ENCODE assay signal across 11 cellular contexts in genomic region chr18:77702686-77703085, GRCh38.
A peak's percentile ranks its signal among the peaks of the same experiment; 100 is the strongest.
DNase-seq lines count a peak whose midpoint lies in the region; FAIRE-seq and TF ChIP-seq lines count a peak whose summit lies in the region.
"Had no signal": no experiment of that assay in that cellular context is flagged by ENCODE, and none has a peak within 500 bp of the region (broad histone marks: within the 10 kb centered on the region; RNA-seq: fewer than 3 reads in every experiment).

No MANE protein-coding gene starts in this region.

- H3K9ac ChIP-seq in keratinocyte (ENCODE audit: control insufficient read depth, extremely low read depth, insufficient read depth, low read length) = no peak overlapping the region
- H3K9ac ChIP-seq in kidney (ENCODE audit: low read length in 2 of 2) = no peak overlapping the region

- H3K4me2 ChIP-seq in keratinocyte (ENCODE audit: control insufficient read depth, extremely low read depth, insufficient read depth, low read depth, low read length) (no peak overlapping the region), osteoblast (ENCODE audit: insufficient read depth, low read length) (no peak overlapping the region)

- H3K36me3 ChIP-seq in keratinocyte (ENCODE audit: control insufficient read depth in 2 of 2, extremely low read depth in 1 of 2, insufficient read depth in 2 of 2, low read length in 2 of 2) = no peaks in the 10 kb centered on the region
- H3K36me3 ChIP-seq in osteoblast (ENCODE audit: insufficient read depth, low read length) = no peaks in the 10 kb centered on the region
- no peaks in the 10 kb centered on the region for H3K36me3 ChIP-seq in kidney (ENCODE audit: control insufficient read depth in 1 of 2, insufficient read depth in 2 of 2, low read length in 2 of 2)

- H3K9me3 ChIP-seq in keratinocyte (ENCODE audit: control insufficient read depth, low read depth, low read length) = no peaks in the 10 kb centered on the region
- H3K9me3 ChIP-seq in osteoblast (ENCODE audit: low read depth, low read length) = peaks cover 2% of the 10 kb centered on the region
- H3K9me3 ChIP-seq in kidney (ENCODE audit: control insufficient read depth in 1 of 2, low read length in 2 of 2) = no peaks in the 10 kb centered on the region

- H4K20me1 ChIP-seq in keratinocyte (ENCODE audit: control insufficient read depth, extremely low read depth, insufficient read depth, low read length) (no peaks in the 10 kb centered on the region), osteoblast (ENCODE audit: insufficient read depth, low read length) (no peaks in the 10 kb centered on the region)

- intact Hi-C loops in kidney (cut with DNase I) = no loop called here

- no peaks in the 10 kb centered on the region for H3K27me3 ChIP-seq in keratinocyte (ENCODE audit: control insufficient read depth, extremely low read depth, insufficient read depth, low read length)
- no peaks in the 10 kb centered on the region for H3K27me3 ChIP-seq in osteoblast (ENCODE audit: insufficient read depth, low read length)

- H3K79me2 ChIP-seq in keratinocyte (ENCODE audit: control insufficient read depth, insufficient read depth, low read length) (no peaks in the 10 kb centered on the region), osteoblast (ENCODE audit: insufficient read depth, low read length) (no peaks in the 10 kb centered on the region)

- H2AFZ ChIP-seq in keratinocyte (ENCODE audit: control insufficient read depth, low read length) = no peak overlapping the region
- no peak overlapping the region for H2AFZ ChIP-seq in osteoblast (ENCODE audit: low read length)

- POLR2A ChIA-PET in activated CD4-positive, alpha-beta memory T cell treated with anti-CD3 and anti-CD28 coated beads, Interleukin-2, amount 10 ng/mL, durations not matched to agents 7 days and 5 days (lab: Charles Lee) = no interaction called here
- POLR2A ChIA-PET in HEK293T (lab: Yijun Ruan, JAX) = no interaction called here

- CTCF ChIA-PET in activated CD4-positive, alpha-beta memory T cell treated with anti-CD3 and anti-CD28 coated beads, Interleukin-2, amount 10 ng/mL, durations not matched to agents 7 days and 5 days (lab: Charles Lee) = no interaction called here
- CTCF ChIA-PET in HEK293T (lab: Yijun Ruan, JAX) = interaction anchor here (0.8 kb wide), 1 partner anchor 359 kb away, joined by 3 read pairs; no protein-coding TSS in a partner anchor

- no peaks in the 10 kb centered on the region for H3K4me1 Mint-ChIP-seq in activated CD4-positive, alpha-beta memory T cell treated with anti-CD3 and anti-CD28 coated beads, Interleukin-2, amount 10 ng/mL, durations not matched to agents 7 days and 5 days
- H3K4me1 Mint-ChIP-seq: activated naive CD8-positive, alpha-beta T cell treated with anti-CD3 and anti-CD28 coated beads for 36 hours had no signal

- no peak overlapping the region for H3K27ac Mint-ChIP-seq in activated CD4-positive, alpha-beta memory T cell treated with anti-CD3 and anti-CD28 coated beads, Interleukin-2, amount 10 ng/mL, durations not matched to agents 7 days and 5 days
- H3K27ac Mint-ChIP-seq: activated naive CD8-positive, alpha-beta T cell treated with anti-CD3 and anti-CD28 coated beads for 36 hours had no signal

- no peak overlapping the region for H3K4me3 ChIP-seq in keratinocyte (ENCODE audit: control insufficient read depth in 2 of 3, extremely low read depth in 1 of 3, insufficient read depth in 2 of 3, low read depth in 1 of 3, low read length in 3 of 3)
- H3K4me3 ChIP-seq in osteoblast (ENCODE audit: insufficient read depth, low read length) = no peak overlapping the region
- no peak overlapping the region for H3K4me3 ChIP-seq in kidney (ENCODE audit: low read length in 2 of 2)

- no peak overlapping the region for H3K4me3 Mint-ChIP-seq in activated CD4-positive, alpha-beta memory T cell treated with anti-CD3 and anti-CD28 coated beads, Interleukin-2, amount 10 ng/mL, durations not matched to agents 7 days and 5 days
- H3K4me3 Mint-ChIP-seq: activated naive CD8-positive, alpha-beta T cell treated with anti-CD3 and anti-CD28 coated beads for 36 hours; IgD-negative memory B cell had no signal

- DNase-seq in DMS114 treated with DMSO at 0.1 percent for 48 hours (lab: John Stamatoyannopoulos, UW; ENCODE audit: unreplicated experiment) (peak; percentile 20), NCI-H1092 (lab: John Stamatoyannopoulos, UW) (peak; percentile 58), SW 1271 (lab: John Stamatoyannopoulos, UW) (peak; percentile 10 to 38), keratinocyte (ENCODE audit: low read depth, low spot score) (no peak), osteoblast (ENCODE audit: insufficient read length, low spot score, missing footprints) (no peak), kidney (no peak), HEK293T (ENCODE audit: extremely low spot score) (no peak)
- no peak for DNase-seq in activated CD4-positive, alpha-beta memory T cell treated with anti-CD3 and anti-CD28 coated beads, Interleukin-2, amount 10 ng/mL, durations not matched to agents 7 days and 5 days
- DNase-seq: activated naive CD8-positive, alpha-beta T cell treated with anti-CD3 and anti-CD28 coated beads for 36 hours; midbrain had no signal

- no peaks in the 10 kb centered on the region for H3K36me3 Mint-ChIP-seq in activated CD4-positive, alpha-beta memory T cell treated with anti-CD3 and anti-CD28 coated beads, Interleukin-2, amount 10 ng/mL, durations not matched to agents 7 days and 5 days (ENCODE audit: low read depth)
- H3K36me3 Mint-ChIP-seq: activated naive CD8-positive, alpha-beta T cell treated with anti-CD3 and anti-CD28 coated beads for 36 hours; IgD-negative memory B cell had no signal

- TF ChIP-seq CTCF in keratinocyte (optimal IDR thresholded peaks at IDR 0.05 in 1 of 3, IDR thresholded peaks at IDR 0.05 in 1 of 3, conservative IDR thresholded peaks at IDR 0.05 in 1 of 3; ENCODE audit: extremely low read depth in 1 of 3, insufficient read depth in 2 of 3, low read length in 3 of 3) (peak in 2 of 3 experiments; percentile 12 to 23), osteoblast (IDR thresholded peaks at IDR 0.05; ENCODE audit: extremely low read depth, low read depth, low read length) (no peak), kidney (IDR thresholded peaks at IDR 0.05; ENCODE audit: borderline replicate concordance, extremely low read depth, insufficient read depth) (no peak)

- H3K9me3 Mint-ChIP-seq in activated CD4-positive, alpha-beta memory T cell treated with anti-CD3 and anti-CD28 coated beads, Interleukin-2, amount 10 ng/mL, durations not matched to agents 7 days and 5 days = no peaks in the 10 kb centered on the region
- H3K9me3 Mint-ChIP-seq: activated naive CD8-positive, alpha-beta T cell treated with anti-CD3 and anti-CD28 coated beads for 36 hours; IgD-negative memory B cell had no signal

- H3K4me1 ChIP-seq in keratinocyte (ENCODE audit: control insufficient read depth, extremely low read depth, insufficient read depth, low read length) (no peaks in the 10 kb centered on the region), osteoblast (ENCODE audit: insufficient read depth, low read length) (no peaks in the 10 kb centered on the region), kidney (ENCODE audit: control insufficient read depth in 1 of 2, insufficient read depth in 1 of 2, low read depth in 1 of 2, low read length in 2 of 2) (no peaks in the 10 kb centered on the region)

- FAIRE-seq in keratinocyte (lab: Jason Lieb, UNC) (no peak), kidney (lab: Jason Lieb, UNC) (no peak)

- dilution Hi-C loops in keratinocyte (cut with MboI; ENCODE audit: extremely low pct_ligation_motif_present, low sequenced_read_pairs) = no loop called here

- H3K27me3 Mint-ChIP-seq in activated CD4-positive, alpha-beta memory T cell treated with anti-CD3 and anti-CD28 coated beads, Interleukin-2, amount 10 ng/mL, durations not matched to agents 7 days and 5 days = peaks cover 1% of the 10 kb centered on the region

- H3K9me1 ChIP-seq in keratinocyte (ENCODE audit: control insufficient read depth, extremely low read depth, insufficient read depth, low read length) = no peaks in the 10 kb centered on the region

- H3K27ac ChIP-seq in keratinocyte (ENCODE audit: control insufficient read depth, insufficient read depth, low read length) (no peak overlapping the region), osteoblast (ENCODE audit: low read depth, low read length) (no peak overlapping the region), kidney (ENCODE audit: low read depth in 2 of 2, low read length in 2 of 2) (no peak overlapping the region)

TF ChIP-seq in HEK293T, 16 proteins besides CTCF, POLR2A, EP300 and RAD21:
- TF ChIP-seq HDGF (IDR thresholded peaks at IDR 0.05; ENCODE audit: borderline replicate concordance) (no peak), FOXM1 (IDR thresholded peaks at IDR 0.05; ENCODE audit: borderline replicate concordance) (no peak), SUZ12 (IDR thresholded peaks at IDR 0.05) (no peak), SP1 (IDR thresholded peaks at IDR 0.05) (no peak), FOXA1 (IDR thresholded peaks at IDR 0.05) (no peak), L3MBTL2 (conservative IDR thresholded peaks at IDR 0.05) (no peak), CTBP1 (IDR thresholded peaks at IDR 0.05; ENCODE audit: borderline replicate concordance) (no peak), ELF4 (IDR thresholded peaks at IDR 0.05) (no peak), BHLHE40 (IDR thresholded peaks at IDR 0.05; ENCODE audit: borderline replicate concordance) (no peak), FOXK2 (IDR thresholded peaks at IDR 0.05) (no peak)

Comparison
In these comparisons a context has a peak if more than half of its experiments do, and no peak if none do; other contexts are left out.
1. DNase-seq: peak in DMS114 treated with DMSO at 0.1 percent for 48 hours (single experiment), NCI-H1092 (single experiment) and SW 1271 (2 of 2); none in keratinocyte (single experiment), activated CD4-positive, alpha-beta memory T cell treated with anti-CD3 and anti-CD28 coated beads, Interleukin-2, amount 10 ng/mL, durations not matched to agents 7 days and 5 days (single experiment), osteoblast (single experiment), kidney (single experiment) and HEK293T (single experiment).
2. CTCF ChIP-seq: peak in keratinocyte (2 of 3); none in osteoblast (single experiment) and kidney (single experiment).